8 cellular contexts compared by ENCODE assay signal in genomic region chr22:28798810-28799124, GRCh38. TPM values are rescaled to one million over a fixed set of nuclear protein-coding genes. Genes with fewer than 3 reads are reported as not detected.
DNase-seq lines count a peak whose midpoint lies in the region; ATAC-seq and TF ChIP-seq lines count a peak whose summit lies in the region.

No MANE protein-coding gene starts in this region.

- in situ Hi-C loops in gastrocnemius medialis (cut with MboI; ENCODE audit: low sequenced_read_pairs in 4 of 4): no loop called here

- DNase-seq in T-helper 17 cell (no peak), fibroblast of lung (ENCODE audit: low read depth in 2 of 2) (no peak), gastrocnemius medialis (no peak)

- H3K27me3 ChIP-seq in fibroblast of lung (ENCODE audit: control insufficient read depth, insufficient read depth, low read length): no peaks in the 10 kb centered on the region
- H3K27me3 ChIP-seq in gastrocnemius medialis: no peaks in the 10 kb centered on the region

- H3K36me3 Mint-ChIP-seq in T-helper 17 cell (ENCODE audit: low read depth): peaks cover 11% of the 10 kb centered on the region

- H2AFZ ChIP-seq in fibroblast of lung (ENCODE audit: low read length): no peak overlapping the region

- no peak for TF ChIP-seq POLR2A in gastrocnemius medialis (IDR thresholded peaks at IDR 0.05)

- no peak for TF ChIP-seq CTCF in GM12875 (IDR thresholded peaks at IDR 0.05; ENCODE audit: borderline replicate concordance, insufficient read depth, low read depth, low read length)
- TF ChIP-seq CTCF in fibroblast of lung (conservative IDR thresholded peaks at IDR 0.05 in 1 of 2, IDR thresholded peaks at IDR 0.05 in 1 of 2; ENCODE audit: low read depth in 1 of 2, low read length in 2 of 2): no peak
- TF ChIP-seq CTCF in gastrocnemius medialis (IDR thresholded peaks at IDR 0.05 in 4 of 5, conservative IDR thresholded peaks at IDR 0.05 in 1 of 5): no peak

- intact Hi-C loops in gastrocnemius medialis (cut with DNase I; ENCODE audit: low total_unique reads): loop anchor here (5.0 kb wide), 2 partner anchors 771 to 1529 kb away; partner anchors contain the start of gene TBC1D10A

- H3K27me3 Mint-ChIP-seq in T-helper 17 cell: no peaks in the 10 kb centered on the region

- H3K4me1 ChIP-seq in fibroblast of lung (ENCODE audit: control insufficient read depth, extremely low read depth, insufficient read depth, low read length) (peaks cover 2% of the 10 kb centered on the region), gastrocnemius medialis (peaks cover 41% of the 10 kb centered on the region in 2 donors)

- peaks cover 46% of the 10 kb centered on the region for H3K4me1 Mint-ChIP-seq in T-helper 17 cell

- H4K20me1 ChIP-seq in fibroblast of lung (ENCODE audit: control insufficient read depth, extremely low read depth, insufficient read depth, low read length): no peaks in the 10 kb centered on the region

- H3K4me3 Mint-ChIP-seq in T-helper 17 cell: peak overlapping the region; percentile 99

- H3K9ac ChIP-seq in fibroblast of lung (ENCODE audit: insufficient read depth, low read length): peak overlapping the region; percentile 100

- H3K79me2 ChIP-seq in fibroblast of lung (ENCODE audit: control insufficient read depth, insufficient read depth, low read length): peaks cover 48% of the 10 kb centered on the region

- H3K9me3 ChIP-seq in T-helper 17 cell (ENCODE audit: control insufficient read depth, low read length, poor library complexity, severe bottlenecking) (no peaks in the 10 kb centered on the region), fibroblast of lung (ENCODE audit: control insufficient read depth, insufficient read depth, low read depth, low read length) (no peaks in the 10 kb centered on the region), gastrocnemius medialis (no peaks in the 10 kb centered on the region)

- H3K27ac ChIP-seq in fibroblast of lung (ENCODE audit: insufficient read depth, low read length) (peak overlapping the region; percentile 100), gastrocnemius medialis (peak overlapping the region; percentile 97 to 99 (median 98))

- H3K4me2 ChIP-seq in fibroblast of lung (ENCODE audit: extremely low read depth, insufficient read depth, low read length): peak overlapping the region; percentile 53

- peak overlapping the region; percentile 100 for H3K27ac Mint-ChIP-seq in T-helper 17 cell

- no peak for ATAC-seq in T-helper 17 cell
- ATAC-seq in gastrocnemius medialis: no peak
- no peak for ATAC-seq in GM21529 (IDR thresholded peaks at IDR 0.05; ENCODE audit: unreplicated experiment)
- ATAC-seq in GM21367 (IDR thresholded peaks at IDR 0.05; ENCODE audit: unreplicated experiment): no peak
- no peak for ATAC-seq in HG02884 (IDR thresholded peaks at IDR 0.05; ENCODE audit: unreplicated experiment)
- no peak for ATAC-seq in HG03097 (IDR thresholded peaks at IDR 0.05; ENCODE audit: low FRiP score, unreplicated experiment)

- H3K36me3 ChIP-seq in fibroblast of lung (ENCODE audit: control insufficient read depth, insufficient read depth, low read length) (peaks cover 18% of the 10 kb centered on the region), gastrocnemius medialis (peaks cover 2 to 43% of the 10 kb centered on the region in 2 donors)

- H3K4me3 ChIP-seq in GM12875 (ENCODE audit: low read depth, low read length): peak overlapping the region; percentile 85
- peak overlapping the region; percentile 89 to 97 (median 95) for H3K4me3 ChIP-seq in fibroblast of lung (replicated peaks in 1 of 4; ENCODE audit: control extremely low read depth in 1 of 4, insufficient read depth in 1 of 4, low read depth in 3 of 4, low read length in 4 of 4)
- H3K4me3 ChIP-seq in gastrocnemius medialis: peak overlapping the region; percentile 84 to 90 (median 86)

RNA-seq across cellular contexts. Expression of gene XBP1, which starts 1.6 kb away (rescaled TPM):
- total RNA-seq in T-helper 17 cell (100 to 1,000 TPM; 146 to 156 TPM), fibroblast of lung (190 and 241 TPM in 2 replicates), gastrocnemius medialis (100 to 1,000 TPM in 3 of 4 donors, 10 to 100 TPM in 1; 66.0 to 403 (median 115) TPM)
- 110 and 144 TPM in 2 replicates for polyA plus RNA-seq in fibroblast of lung
- 83.1 and 99.5 TPM in 2 replicates for polyA plus RNA-seq in fibroblast of lung (2012)
- polyA minus RNA-seq in fibroblast of lung (ENCODE audit: low replicate concordance): 139 and 163 TPM in 2 replicates

RNA-seq across cellular contexts. Expression of gene CCDC117, which starts 26.3 kb away (rescaled TPM):
- total RNA-seq in T-helper 17 cell (10 to 100 TPM; 13.9 to 24.5 TPM), fibroblast of lung (12.4 and 18.7 TPM in 2 replicates), gastrocnemius medialis (10 to 100 TPM; 23.2 to 40.1 (median 30.5) TPM)
- polyA plus RNA-seq in fibroblast of lung: 14.2 and 16.7 TPM in 2 replicates
- polyA plus RNA-seq in fibroblast of lung (2012): 8.1 and 9.8 TPM in 2 replicates
- polyA minus RNA-seq in fibroblast of lung (ENCODE audit: low replicate concordance): 1.5 and 6.3 TPM in 2 replicates

RNA-seq across cellular contexts. Expression of gene HSCB, which starts 56.9 kb away (rescaled TPM):
- 1 to 10 TPM; 5.6 to 7.2 TPM for total RNA-seq in T-helper 17 cell
- total RNA-seq in fibroblast of lung: 19.3 and 26.6 TPM in 2 replicates
- 17.7 and 22.3 TPM in 2 replicates for polyA plus RNA-seq in fibroblast of lung
- 24.2 and 26.9 TPM in 2 replicates for polyA plus RNA-seq in fibroblast of lung (2012)
- polyA minus RNA-seq in fibroblast of lung (ENCODE audit: low replicate concordance): 2.7 and 6.7 TPM in 2 replicates
- 10 to 100 TPM; 14.4 to 30.4 (median 22.9) TPM for total RNA-seq in gastrocnemius medialis

RNA-seq across cellular contexts. Expression of gene CHEK2, which starts 57.1 kb away (rescaled TPM):
- 1 to 10 TPM; 7.5 to 8.3 TPM for total RNA-seq in T-helper 17 cell
- total RNA-seq in fibroblast of lung: 13.4 and 14.5 TPM in 2 replicates
- 17.4 and 18.4 TPM in 2 replicates for polyA plus RNA-seq in fibroblast of lung
- 12.4 and 14.2 TPM in 2 replicates for polyA plus RNA-seq in fibroblast of lung (2012)
- polyA minus RNA-seq in fibroblast of lung (ENCODE audit: low replicate concordance): 8.6 and 9.9 TPM in 2 replicates
- 1 to 10 TPM in 3 of 4 donors, under 1 TPM in 1; 0.58 to 5.7 (median 3.7) TPM for total RNA-seq in gastrocnemius medialis
